ENCODE assay signal across 8 cellular contexts in the genomic region with DNA sequence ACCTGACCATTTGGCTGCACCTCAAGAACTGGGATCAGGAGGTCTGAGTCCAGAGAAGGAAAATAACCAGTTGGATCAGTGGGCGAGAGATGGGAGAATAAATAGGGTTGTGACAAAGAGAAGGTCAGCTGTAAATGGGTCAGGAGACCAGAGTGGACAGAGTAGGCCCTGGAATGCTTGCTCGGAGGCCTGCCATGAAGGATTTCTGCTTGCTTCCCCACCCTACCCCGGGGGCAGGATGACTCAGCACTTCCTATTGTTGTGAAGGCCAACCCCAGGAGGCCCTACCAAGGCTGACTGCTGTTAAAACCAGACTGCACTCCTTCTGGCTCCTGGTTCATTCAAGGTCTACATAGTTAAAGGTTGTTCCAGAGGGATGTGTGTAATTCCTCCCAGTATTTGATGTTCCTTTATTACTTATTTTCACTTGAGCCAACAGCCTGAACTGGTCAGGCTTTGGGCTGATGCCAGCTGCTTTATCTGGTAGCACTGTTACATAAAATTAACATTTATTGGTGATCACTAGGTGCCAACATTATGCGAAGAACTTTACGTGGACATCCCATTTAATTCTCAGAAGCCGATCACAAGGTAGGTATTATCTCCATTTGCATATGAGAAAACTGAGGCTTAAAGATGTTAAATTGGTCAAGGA. TPM values are rescaled to one million over a fixed set of nuclear protein-coding genes. Genes with fewer than 3 reads are reported as not detected.
DNase-seq lines count a peak whose midpoint lies in the region; ATAC-seq and TF ChIP-seq lines count a peak whose summit lies in the region.

No MANE protein-coding gene starts in this region.

- intact Hi-C loops in heart left ventricle (cut with DNase I) = loop anchor here in 1 of 10 donors (5.0 kb wide), 1 partner anchor 74 kb away; no protein-coding TSS in a partner anchor

- TF ChIP-seq POLR2A in heart left ventricle (IDR thresholded peaks at IDR 0.05) = no peak

- peaks cover 0 to 24% (median 14%) of the 10 kb centered on the region in 12 donors for H3K4me1 ChIP-seq in heart left ventricle

- peak overlapping the region; percentile 60 for H3K27ac Mint-ChIP-seq in activated naive CD8-positive, alpha-beta T cell treated with anti-CD3 and anti-CD28 coated beads for 36 hours

- no peak overlapping the region for H3K4me3 Mint-ChIP-seq in activated naive CD8-positive, alpha-beta T cell treated with anti-CD3 and anti-CD28 coated beads for 36 hours

- H3K4me1 Mint-ChIP-seq in activated naive CD8-positive, alpha-beta T cell treated with anti-CD3 and anti-CD28 coated beads for 36 hours = peaks cover 23% of the 10 kb centered on the region

- H3K27ac ChIP-seq in heart left ventricle = peak overlapping the region in 6 of 12 donors; percentile 13 to 42 (median 22)

- H3K36me3 Mint-ChIP-seq in activated naive CD8-positive, alpha-beta T cell treated with anti-CD3 and anti-CD28 coated beads for 36 hours = no peaks in the 10 kb centered on the region

- H3K4me3 ChIP-seq in heart left ventricle = no peak overlapping the region

- no peaks in the 10 kb centered on the region for H3K36me3 ChIP-seq in heart left ventricle

- H3K27me3 ChIP-seq in heart left ventricle = no peaks in the 10 kb centered on the region

- no peaks in the 10 kb centered on the region for H3K27me3 Mint-ChIP-seq in activated naive CD8-positive, alpha-beta T cell treated with anti-CD3 and anti-CD28 coated beads for 36 hours

- WGBS in heart left ventricle, 4 donors = 62 to 76% (median 70%) methylated on average over 5 to 6 of the region's 6 CpGs

- ATAC-seq in GM21723 (IDR thresholded peaks at IDR 0.05; ENCODE audit: unreplicated experiment) = peak; percentile 66
- peak; percentile 91 to 97 (median 95) for ATAC-seq in heart left ventricle
- ATAC-seq in HG03175 (IDR thresholded peaks at IDR 0.05; ENCODE audit: unreplicated experiment) = no peak
- no peak for ATAC-seq in GM21515 (IDR thresholded peaks at IDR 0.05; ENCODE audit: unreplicated experiment)

- TF ChIP-seq CTCF in heart left ventricle (IDR thresholded peaks at IDR 0.05) = no peak

- DNase-seq in COR-L47 (lab: John Stamatoyannopoulos, UW) (peak; percentile 51), NCI-H2081 (lab: John Stamatoyannopoulos, UW) (peak; percentile 23 to 71), heart left ventricle (peak; percentile 65 to 82 (median 75)), putamen (ENCODE audit: low spot score) (peak; percentile 39)
- peak; percentile 16 for DNase-seq in activated naive CD8-positive, alpha-beta T cell treated with anti-CD3 and anti-CD28 coated beads for 36 hours

- H3K9me3 ChIP-seq in heart left ventricle = peaks cover 0 to under 1% (median 0%) of the 10 kb centered on the region in 12 donors

- peaks cover 2% of the 10 kb centered on the region for H3K9me3 Mint-ChIP-seq in activated naive CD8-positive, alpha-beta T cell treated with anti-CD3 and anti-CD28 coated beads for 36 hours

RNA-seq across cellular contexts. Expression of a gene that starts 27.3 kb away (rescaled TPM):
- total RNA-seq in activated naive CD8-positive, alpha-beta T cell treated with anti-CD3 and anti-CD28 coated beads for 36 hours = 10 to 100 TPM; 53.5 to 55.1 TPM
- total RNA-seq in heart left ventricle = 10 to 100 TPM; 11.3 to 50.6 (median 26.3) TPM
- polyA plus RNA-seq in heart left ventricle = 10 to 100 TPM; 36.2 to 74.7 TPM

RNA-seq across cellular contexts. Expression of a gene that starts 57.8 kb away (rescaled TPM):
- total RNA-seq in activated naive CD8-positive, alpha-beta T cell treated with anti-CD3 and anti-CD28 coated beads for 36 hours = under 1 TPM; 0.62 to 0.88 TPM
- 1 to 10 TPM; 1.3 to 7.3 (median 2.7) TPM for total RNA-seq in heart left ventricle
- polyA plus RNA-seq in heart left ventricle = 1 to 10 TPM in 1 of 2 donors, under 1 TPM in 1; 0.40 to 4.0 TPM

Comparison
In these comparisons a context has a peak if more than half of its experiments do, and no peak if none do; other contexts are left out.
1. DNase-seq: peak in every context shown above with its lines; median percentile 75 in heart left ventricle; 51 in COR-L47; 47 in NCI-H2081; 39 in putamen; 16 in activated naive CD8-positive, alpha-beta T cell treated with anti-CD3 and anti-CD28 coated beads for 36 hours.
2. ATAC-seq: peak in GM21723 (single experiment) and heart left ventricle (4 of 4); none in HG03175 (single experiment) and GM21515 (single experiment).